Comparison of ENCODE assay signal across 11 cellular contexts in the genomic region with DNA sequence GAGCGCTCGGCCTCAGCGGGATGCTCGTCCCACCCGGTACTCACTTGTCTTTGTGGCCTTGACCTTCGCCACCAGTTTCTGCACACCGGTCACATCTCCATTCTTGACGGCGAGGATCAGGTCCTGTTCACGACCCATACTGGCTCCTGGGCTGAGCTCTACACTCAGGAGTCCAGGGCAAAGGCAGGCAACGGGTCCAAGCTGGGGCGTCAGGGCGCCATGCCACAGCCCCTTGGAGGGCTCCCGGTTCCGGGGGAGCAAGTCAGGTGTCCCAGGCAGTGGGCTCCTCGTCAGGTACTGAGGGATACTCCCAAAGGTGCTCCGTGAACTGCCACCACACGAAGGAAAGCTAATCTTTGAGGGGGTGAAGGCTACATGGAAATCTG. TPM values are rescaled to one million over a fixed set of nuclear protein-coding genes. Genes with fewer than 3 reads are reported as not detected.
DNase-seq lines count a peak whose midpoint lies in the region; ATAC-seq, FAIRE-seq and TF ChIP-seq lines count a peak whose summit lies in the region.
"Had no signal": no experiment of that assay in that cellular context is flagged by ENCODE, and none has a peak within 500 bp of the region (broad histone marks: within the 10 kb centered on the region; RNA-seq: fewer than 3 reads in every experiment).

No MANE protein-coding gene starts in this region.

- no peaks in the 10 kb centered on the region for H3K9me3 ChIP-seq in H9 (ENCODE audit: control insufficient read depth, low read depth, low read length)
- H3K9me3 ChIP-seq in HepG2 (ENCODE audit: low read length): no peaks in the 10 kb centered on the region
- no peaks in the 10 kb centered on the region for H3K9me3 ChIP-seq in stomach

- no peak for FAIRE-seq in HepG2 (lab: Jason Lieb, UNC)

- no peaks in the 10 kb centered on the region; the same call in 1 of the 2 replicates for H3K27me3 Mint-ChIP-seq in H9 (ENCODE audit: low read depth)

- H3K36me3 ChIP-seq in brain microvascular endothelial cell (replicated peaks) (no peaks in the 10 kb centered on the region), HepG2 (replicated peaks in 1 of 2; ENCODE audit: control insufficient read depth in 1 of 2, insufficient read depth in 2 of 2, low read length in 2 of 2) (peaks cover 2 to 4% of the 10 kb centered on the region in 2 experiments), stomach (peaks cover 0 to 9% (median 3%) of the 10 kb centered on the region in 4 donors)

- H3K4me3 ChIP-seq in brain microvascular endothelial cell (ENCODE audit: low read depth, low read length) (peak overlapping the region; percentile 15), HepG2 (replicated peaks in 1 of 3; ENCODE audit: insufficient read depth in 1 of 3, low read depth in 2 of 3, low read length in 3 of 3) (peak overlapping the region; percentile 68 to 93 (median 79); a peak in 4 of 6 replicates), stomach (peak overlapping the region; percentile 75 to 98 (median 90))

- H3K4me1 Mint-ChIP-seq in H9: peaks cover 17 to 25% of the 10 kb centered on the region in 2 experiments

- H2BK12ac ChIP-seq in H9 (ENCODE audit: insufficient read length, low read depth, low read length): no peak overlapping the region

- TF ChIP-seq POLR2A in HepG2 (IDR thresholded peaks at IDR 0.05; ENCODE audit: insufficient read depth in 1 of 2, low read depth in 2 of 2, low read length in 2 of 2) (no peak), stomach (IDR thresholded peaks at IDR 0.05) (no peak)

- H3K4ac ChIP-seq in H9 (ENCODE audit: low read depth, low read length): no peak overlapping the region

- no peaks in the 10 kb centered on the region; the same call in 1 of the 2 replicates for H3K79me2 ChIP-seq in H9 (ENCODE audit: insufficient read depth, low read length)
- H3K79me2 ChIP-seq in HepG2 (ENCODE audit: insufficient read depth, low read length): peaks cover 10% of the 10 kb centered on the region

- peaks cover 8% of the 10 kb centered on the region for H3K23me2 ChIP-seq in H9 (ENCODE audit: insufficient read length, low read depth, low read length, poor library complexity, severe bottlenecking)

- H3K27ac Mint-ChIP-seq in H9: no peak overlapping the region
- H3K27ac Mint-ChIP-seq: activated T-cell treated with anti-CD3 and anti-CD28 coated beads, Interleukin-2, amount 50 U/mL, for 72 hours had no signal

- H3K4me3 Mint-ChIP-seq in H9: peak overlapping the region; percentile 73 to 86

- H3K4me2 ChIP-seq in H9 (ENCODE audit: insufficient read depth, insufficient read length, low read length) (no peak overlapping the region), HepG2 (ENCODE audit: low read depth, low read length) (peak overlapping the region; percentile 91)

- H3K23ac ChIP-seq in H9 (ENCODE audit: insufficient read length, low read depth, low read length): no peak overlapping the region

- WGBS in H9 (ENCODE audit: extremely low coverage, insufficient read length, low lambda C conversion rate): no CpG with 5 or more reads among the region's 18 CpGs
- 72% methylated on average over 18 of the region's 18 CpGs for WGBS in HepG2 (ENCODE audit: low lambda C conversion rate)
- WGBS in stomach, 5 donors: 64 to 81% (median 74%) methylated on average over 18 of the region's 18 CpGs

- no peak for TF ChIP-seq EP300 in HepG2 (IDR thresholded peaks at IDR 0.05; ENCODE audit: low read depth in 2 of 2, low read length in 2 of 2)
- no peak for TF ChIP-seq EP300 in HepG2 (CRISPR knock-in tag; IDR thresholded peaks at IDR 0.05; ENCODE audit: borderline replicate concordance)
- TF ChIP-seq EP300 in stomach (IDR thresholded peaks at IDR 0.05): no peak

- in situ Hi-C loops in brain microvascular endothelial cell (cut with HindIII; ENCODE audit: low pct_ligation_motif_present, low sequenced_read_pairs) (no loop called here), HepG2 (cut with HindIII; ENCODE audit: extremely low pct_ligation_motif_present, low pct_unique_long_range_greater_than_20kb) (no loop called here)

- no peak overlapping the region for H2BK5ac ChIP-seq in H9 (ENCODE audit: insufficient read length, low read length)

- no peak overlapping the region for H2BK120ac ChIP-seq in H9 (ENCODE audit: low read depth, low read length, poor library complexity, severe bottlenecking)

- intact Hi-C loops in HepG2 (cut with micrococcal nuclease; ENCODE audit: unreplicated experiment) (loop anchor here (2.0 to 5.0 kb wide), 2 partner anchors 56 to 429 kb away; a partner anchor contains a TSS), stomach (cut with DNase I; ENCODE audit: low total_unique reads) (no loop called here)

- no peak overlapping the region for H3K18ac ChIP-seq in H9 (ENCODE audit: insufficient read length, low read depth, low read length)

- H2AFZ ChIP-seq in H9 (ENCODE audit: low read length) (no peak overlapping the region), HepG2 (ENCODE audit: low read length) (no peak overlapping the region)

- H2AK5ac ChIP-seq in H9 (ENCODE audit: insufficient read length, low read length): no peak overlapping the region

- H3K79me1 ChIP-seq in H9 (ENCODE audit: insufficient read depth, low read depth, low read length, poor library complexity, severe bottlenecking): no peaks in the 10 kb centered on the region

- BruUV-seq in HepG2 (replicated peaks; lab: Mats Ljungman, UMichigan): no TSS peak

- H3K27ac ChIP-seq in H9 (ENCODE audit: insufficient read length, low read depth, low read length) (no peak overlapping the region), brain microvascular endothelial cell (no peak overlapping the region), HepG2 (ENCODE audit: extremely low read length, insufficient read depth, low read length) (peak overlapping the region; percentile 9), stomach (peak overlapping the region; percentile 89 to 94 (median 92))

- TF ChIP-seq RAD21 in HepG2 (CRISPR knock-in tag; IDR thresholded peaks at IDR 0.05): no peak

- H3K56ac ChIP-seq in H9 (ENCODE audit: insufficient read length, low read depth, low read length): no peak overlapping the region

- no peak overlapping the region for H4K8ac ChIP-seq in H9 (replicated peaks; ENCODE audit: insufficient read length, low read depth, low read length)

- H4K91ac ChIP-seq in H9 (ENCODE audit: insufficient read length, low read depth, low read length): no peak overlapping the region

- H3K27me3 ChIP-seq in H9 (ENCODE audit: insufficient read depth, low read length) (no peaks in the 10 kb centered on the region), brain microvascular endothelial cell (replicated peaks) (no peaks in the 10 kb centered on the region), HepG2 (ENCODE audit: control insufficient read depth in 1 of 2, insufficient read depth in 2 of 2, low read length in 2 of 2) (no peaks in the 10 kb centered on the region; a peak in 1 of 5 replicates), stomach (peaks cover 0 to 9% (median 0%) of the 10 kb centered on the region in 3 donors)

- no peak overlapping the region for H4K5ac ChIP-seq in H9 (ENCODE audit: insufficient read length, low read depth, low read length)

- no peaks in the 10 kb centered on the region for H3K9me3 Mint-ChIP-seq in H9
- H3K9me3 Mint-ChIP-seq: activated T-cell treated with anti-CD3 and anti-CD28 coated beads, Interleukin-2, amount 50 U/mL, for 72 hours had no signal

- H2BK20ac ChIP-seq in H9 (ENCODE audit: low read depth, low read length, poor library complexity, severe bottlenecking): no peak overlapping the region

- no peak overlapping the region for H3K14ac ChIP-seq in H9 (ENCODE audit: insufficient read depth, low read length)

- H2BK15ac ChIP-seq in H9 (ENCODE audit: low read depth, low read length): no peak overlapping the region

- no peak overlapping the region for H3T11ph ChIP-seq in H9 (ENCODE audit: low read length)

- TF ChIP-seq CTCF in H9 (conservative IDR thresholded peaks at IDR 0.05) (no peak), brain microvascular endothelial cell (IDR thresholded peaks at IDR 0.05; ENCODE audit: low read depth, low read length, missing control alignments) (no peak), HepG2 (CRISPR knock-in tag; IDR thresholded peaks at IDR 0.05) (no peak), stomach (IDR thresholded peaks at IDR 0.05) (no peak)

- H3K9ac ChIP-seq in H9 (ENCODE audit: extremely low read depth, insufficient read length, low read length): no peak overlapping the region
- H3K9ac ChIP-seq in HepG2 (ENCODE audit: insufficient read depth, low read depth, low read length): peak overlapping the region; percentile 75; the same call in 1 of the 2 replicates

- peaks cover 12 to 43% (median 33%) of the 10 kb centered on the region in 3 experiments; a peak in 6 of 7 replicates for H3K36me3 Mint-ChIP-seq in H9 (ENCODE audit: insufficient read depth in 1 of 3, low read depth in 3 of 3)

- CTCF ChIA-PET in HepG2 (lab: Yijun Ruan, JAX; ENCODE audit: low intra/inter-chr PET ratio, low total read pairs): no interaction called here

- H3K4me1 ChIP-seq in H9 (ENCODE audit: insufficient read depth, low read length): no peaks in the 10 kb centered on the region; the same call in 1 of the 2 replicates
- peaks cover 68% of the 10 kb centered on the region for H3K4me1 ChIP-seq in HepG2 (ENCODE audit: insufficient read depth, low read length)
- peaks cover 64 to 94% (median 82%) of the 10 kb centered on the region in 4 donors for H3K4me1 ChIP-seq in stomach

- POLR2A ChIA-PET in HepG2 (lab: Yijun Ruan, JAX): interaction anchor here (1.0 to 1.3 kb wide), 2 partner anchors 35 to 55 kb away, joined by 5 read pairs; no protein-coding TSS in a partner anchor

- ATAC-seq in HepG2: no peak
- ATAC-seq: activated T-cell treated with anti-CD3 and anti-CD28 coated beads, Interleukin-2, amount 50 U/mL, for 72 hours had no signal

- no peak for DNase-seq in H9
- no peak for DNase-seq in brain microvascular endothelial cell
- no peak for DNase-seq in HepG2 (ENCODE audit: low spot score)
- no peak for DNase-seq in stomach
- no peak for DNase-seq in AG08395 (ENCODE audit: low spot score)
- DNase-seq in NCI-H226: no peak
- DNase-seq in AML-193 (lab: John Stamatoyannopoulos, UW): no peak
- no peak for DNase-seq in NCI-H1436 treated with DMSO at 0.1 percent for 48 hours (lab: John Stamatoyannopoulos, UW)
- DNase-seq: cortex of kidney, NCI-H510A had no signal

- no peaks in the 10 kb centered on the region for H4K20me1 ChIP-seq in H9 (ENCODE audit: control insufficient read depth, insufficient read depth, insufficient read length)
- peaks cover 10% of the 10 kb centered on the region; the same call in 1 of the 2 replicates for H4K20me1 ChIP-seq in HepG2 (ENCODE audit: insufficient read depth, low read length)

RNA-seq across cellular contexts. Expression of a gene that starts 1.7 kb away (rescaled TPM):
- total RNA-seq in H9 (2021) (35.2 and 37.0 TPM in 2 replicates), HepG2 (2016; rRNA removed; fragmentation: Illumina TruSeq; extraction: Trizol) (5.2 and 10.6 TPM in 2 replicates), stomach (10 to 100 TPM in 4 of 5 donors, 1 to 10 TPM in 1; 9.0 to 27.4 (median 15.6) TPM)
- 1.5 and 1.8 TPM in 2 replicates for total RNA-seq in HepG2 (2016; cell fraction: cytosol; rRNA removed; fragmentation: Illumina TruSeq; extraction: Trizol; ENCODE audit: low read depth)
- 4.9 and 7.5 TPM in 2 replicates for total RNA-seq in HepG2 (2016; cell fraction: insoluble cytoplasmic fraction; rRNA removed; fragmentation: Illumina TruSeq; extraction: Trizol)
- total RNA-seq in HepG2 (2016; cell fraction: membrane; rRNA removed; fragmentation: Illumina TruSeq; extraction: Trizol): 3.4 and 4.1 TPM in 2 replicates
- 6.8 and 8.0 TPM in 2 replicates for total RNA-seq in HepG2 (2016; cell fraction: nucleus; rRNA removed; fragmentation: Illumina TruSeq; extraction: Trizol)
- polyA plus RNA-seq in HepG2 (2011; rRNA removed) (6.8 and 7.8 TPM in 2 replicates), stomach (1 to 10 TPM; 5.4 to 9.3 (median 8.8) TPM)
- polyA plus RNA-seq in HepG2 (2011; cell fraction: cytosol; rRNA removed): 1.9 and 2.2 TPM in 2 replicates
- polyA plus RNA-seq in HepG2 (2011; cell fraction: nucleus; rRNA removed): 23.6 and 26.5 TPM in 2 replicates
- polyA plus RNA-seq in HepG2 (2012): 6.2 and 9.6 TPM in 2 replicates
- polyA plus RNA-seq in HepG2 (2016; cell fraction: cytosol; fragmentation: Illumina TruSeq; extraction: Trizol; ENCODE audit: low read depth): 0.61 and 0.68 TPM in 2 replicates
- 4.4 and 7.0 TPM in 2 replicates for polyA plus RNA-seq in HepG2 (2016; cell fraction: insoluble cytoplasmic fraction; fragmentation: Illumina TruSeq; extraction: Trizol; ENCODE audit: low read depth)
- polyA plus RNA-seq in HepG2 (2016; cell fraction: membrane; fragmentation: Illumina TruSeq; extraction: Trizol; ENCODE audit: low read depth): 1.6 and 1.8 TPM in 2 replicates
- polyA plus RNA-seq in HepG2 (2016; cell fraction: nucleus; fragmentation: Illumina TruSeq; extraction: Trizol; ENCODE audit: insufficient read depth, low read depth): 16.3 and 16.6 TPM in 2 replicates
- polyA minus RNA-seq in HepG2 (2011; rRNA and poly(A)+ RNA removed; ENCODE audit: low replicate concordance): 11.8 and 14.9 TPM in 2 replicates
- polyA minus RNA-seq in HepG2 (2011; cell fraction: cytosol; rRNA and poly(A)+ RNA removed): 4.9 and 5.0 TPM in 2 replicates
- 17.0 and 20.4 TPM in 2 replicates for polyA minus RNA-seq in HepG2 (2011; cell fraction: nucleus; rRNA and poly(A)+ RNA removed)

RNA-seq across cellular contexts. Expression of a gene that starts 2.7 kb away (rescaled TPM):
- total RNA-seq in H9 (2021) (44.5 and 45.5 TPM in 2 replicates), HepG2 (2016; rRNA removed; fragmentation: Illumina TruSeq; extraction: Trizol) (43.6 and 62.9 TPM in 2 replicates), stomach (100 to 1,000 TPM in 2 of 5 donors, 10 to 100 TPM in 3; 13.2 to 219 (median 48.1) TPM)
- 20.6 and 23.0 TPM in 2 replicates for total RNA-seq in HepG2 (2016; cell fraction: cytosol; rRNA removed; fragmentation: Illumina TruSeq; extraction: Trizol; ENCODE audit: low read depth)
- 44.0 and 64.1 TPM in 2 replicates for total RNA-seq in HepG2 (2016; cell fraction: insoluble cytoplasmic fraction; rRNA removed; fragmentation: Illumina TruSeq; extraction: Trizol)
- 44.5 and 45.0 TPM in 2 replicates for total RNA-seq in HepG2 (2016; cell fraction: membrane; rRNA removed; fragmentation: Illumina TruSeq; extraction: Trizol)
- total RNA-seq in HepG2 (2016; cell fraction: nucleus; rRNA removed; fragmentation: Illumina TruSeq; extraction: Trizol): 39.9 and 48.4 TPM in 2 replicates
- polyA plus RNA-seq in HepG2 (2011; rRNA removed) (63.3 and 64.4 TPM in 2 replicates), stomach (10 to 100 TPM; 20.8 to 49.7 (median 36.2) TPM)
- polyA plus RNA-seq in HepG2 (2011; cell fraction: cytosol; rRNA removed): 36.2 and 47.1 TPM in 2 replicates
- polyA plus RNA-seq in HepG2 (2011; cell fraction: nucleus; rRNA removed): 87.7 and 89.1 TPM in 2 replicates
- 22.1 and 34.4 TPM in 2 replicates for polyA plus RNA-seq in HepG2 (2012)
- 20.4 and 20.5 TPM in 2 replicates for polyA plus RNA-seq in HepG2 (2016; cell fraction: cytosol; fragmentation: Illumina TruSeq; extraction: Trizol; ENCODE audit: low read depth)
- polyA plus RNA-seq in HepG2 (2016; cell fraction: insoluble cytoplasmic fraction; fragmentation: Illumina TruSeq; extraction: Trizol; ENCODE audit: low read depth): 37.7 and 50.5 TPM in 2 replicates
- 30.9 and 35.9 TPM in 2 replicates for polyA plus RNA-seq in HepG2 (2016; cell fraction: membrane; fragmentation: Illumina TruSeq; extraction: Trizol; ENCODE audit: low read depth)
- 108 and 110 TPM in 2 replicates for polyA plus RNA-seq in HepG2 (2016; cell fraction: nucleus; fragmentation: Illumina TruSeq; extraction: Trizol; ENCODE audit: insufficient read depth, low read depth)
- 56.0 and 95.0 TPM in 2 replicates for polyA minus RNA-seq in HepG2 (2011; rRNA and poly(A)+ RNA removed; ENCODE audit: low replicate concordance)
- polyA minus RNA-seq in HepG2 (2011; cell fraction: cytosol; rRNA and poly(A)+ RNA removed): 11.3 and 14.0 TPM in 2 replicates
- polyA minus RNA-seq in HepG2 (2011; cell fraction: nucleus; rRNA and poly(A)+ RNA removed): 13.9 and 15.5 TPM in 2 replicates

RNA-seq across cellular contexts. Expression of a gene that starts 11.8 kb away (rescaled TPM):
- 85.9 and 90.4 TPM in 2 replicates for total RNA-seq in H9 (2021)
- 53.9 and 86.7 TPM in 2 replicates for total RNA-seq in HepG2 (2016; rRNA removed; fragmentation: Illumina TruSeq; extraction: Trizol)
- 27.2 and 32.8 TPM in 2 replicates for total RNA-seq in HepG2 (2016; cell fraction: cytosol; rRNA removed; fragmentation: Illumina TruSeq; extraction: Trizol; ENCODE audit: low read depth)
- total RNA-seq in HepG2 (2016; cell fraction: insoluble cytoplasmic fraction; rRNA removed; fragmentation: Illumina TruSeq; extraction: Trizol): 51.9 and 87.2 TPM in 2 replicates
- 45.8 and 50.7 TPM in 2 replicates for total RNA-seq in HepG2 (2016; cell fraction: membrane; rRNA removed; fragmentation: Illumina TruSeq; extraction: Trizol)
- 72.1 and 85.8 TPM in 2 replicates for total RNA-seq in HepG2 (2016; cell fraction: nucleus; rRNA removed; fragmentation: Illumina TruSeq; extraction: Trizol)
- polyA plus RNA-seq in HepG2 (2011; rRNA removed): 83.0 and 109 TPM in 2 replicates
- polyA plus RNA-seq in HepG2 (2011; cell fraction: cytosol; rRNA removed): 40.2 and 67.1 TPM in 2 replicates
- polyA plus RNA-seq in HepG2 (2011; cell fraction: nucleus; rRNA removed): 384 and 448 TPM in 2 replicates
- 33.3 and 59.5 TPM in 2 replicates for polyA plus RNA-seq in HepG2 (2012)
- 23.2 and 28.1 TPM in 2 replicates for polyA plus RNA-seq in HepG2 (2016; cell fraction: cytosol; fragmentation: Illumina TruSeq; extraction: Trizol; ENCODE audit: low read depth)
- polyA plus RNA-seq in HepG2 (2016; cell fraction: insoluble cytoplasmic fraction; fragmentation: Illumina TruSeq; extraction: Trizol; ENCODE audit: low read depth): 41.6 and 52.9 TPM in 2 replicates
- 32.5 and 33.0 TPM in 2 replicates for polyA plus RNA-seq in HepG2 (2016; cell fraction: membrane; fragmentation: Illumina TruSeq; extraction: Trizol; ENCODE audit: low read depth)
- polyA plus RNA-seq in HepG2 (2016; cell fraction: nucleus; fragmentation: Illumina TruSeq; extraction: Trizol; ENCODE audit: insufficient read depth, low read depth): 204 and 230 TPM in 2 replicates
- polyA minus RNA-seq in HepG2 (2011; rRNA and poly(A)+ RNA removed; ENCODE audit: low replicate concordance): 30.9 and 126 TPM in 2 replicates
- polyA minus RNA-seq in HepG2 (2011; cell fraction: cytosol; rRNA and poly(A)+ RNA removed): 30.6 and 31.7 TPM in 2 replicates
- 79.4 and 86.0 TPM in 2 replicates for polyA minus RNA-seq in HepG2 (2011; cell fraction: nucleus; rRNA and poly(A)+ RNA removed)
- 100 to 1,000 TPM in 4 of 5 donors, 10 to 100 TPM in 1; 72.3 to 565 (median 165) TPM for total RNA-seq in stomach
- 100 to 1,000 TPM; 144 to 199 (median 184) TPM for polyA plus RNA-seq in stomach

RNA-seq across cellular contexts. Expression of a gene that starts 57.2 kb away (rescaled TPM):
- total RNA-seq in H9 (2021) (61.4 and 67.9 TPM in 2 replicates), HepG2 (2016; rRNA removed; fragmentation: Illumina TruSeq; extraction: Trizol) (20.8 and 32.6 TPM in 2 replicates), stomach (100 to 1,000 TPM in 3 of 5 donors, 10 to 100 TPM in 2; 31.9 to 466 (median 128) TPM)
- 26.4 and 26.9 TPM in 2 replicates for total RNA-seq in HepG2 (2016; cell fraction: cytosol; rRNA removed; fragmentation: Illumina TruSeq; extraction: Trizol; ENCODE audit: low read depth)
- 17.2 and 32.1 TPM in 2 replicates for total RNA-seq in HepG2 (2016; cell fraction: insoluble cytoplasmic fraction; rRNA removed; fragmentation: Illumina TruSeq; extraction: Trizol)
- total RNA-seq in HepG2 (2016; cell fraction: membrane; rRNA removed; fragmentation: Illumina TruSeq; extraction: Trizol): 23.6 and 28.5 TPM in 2 replicates
- total RNA-seq in HepG2 (2016; cell fraction: nucleus; rRNA removed; fragmentation: Illumina TruSeq; extraction: Trizol): 32.2 and 37.2 TPM in 2 replicates
- polyA plus RNA-seq in HepG2 (2011; rRNA removed) (134 and 150 TPM in 2 replicates), stomach (10 to 100 TPM; 16.6 to 28.5 (median 20.5) TPM)
- 37.1 and 46.4 TPM in 2 replicates for polyA plus RNA-seq in HepG2 (2011; cell fraction: cytosol; rRNA removed)
- polyA plus RNA-seq in HepG2 (2011; cell fraction: nucleus; rRNA removed): 1,312 and 1,888 TPM in 2 replicates
- polyA plus RNA-seq in HepG2 (2012): 125 and 137 TPM in 2 replicates
- 5.0 and 5.4 TPM in 2 replicates for polyA plus RNA-seq in HepG2 (2016; cell fraction: cytosol; fragmentation: Illumina TruSeq; extraction: Trizol; ENCODE audit: low read depth)
- 15.7 and 19.0 TPM in 2 replicates for polyA plus RNA-seq in HepG2 (2016; cell fraction: insoluble cytoplasmic fraction; fragmentation: Illumina TruSeq; extraction: Trizol; ENCODE audit: low read depth)
- 16.7 and 22.4 TPM in 2 replicates for polyA plus RNA-seq in HepG2 (2016; cell fraction: membrane; fragmentation: Illumina TruSeq; extraction: Trizol; ENCODE audit: low read depth)
- polyA plus RNA-seq in HepG2 (2016; cell fraction: nucleus; fragmentation: Illumina TruSeq; extraction: Trizol; ENCODE audit: insufficient read depth, low read depth): 121 and 131 TPM in 2 replicates
- polyA minus RNA-seq in HepG2 (2011; rRNA and poly(A)+ RNA removed; ENCODE audit: low replicate concordance): 36.2 and 133 TPM in 2 replicates
- polyA minus RNA-seq in HepG2 (2011; cell fraction: cytosol; rRNA and poly(A)+ RNA removed): 52.6 and 54.1 TPM in 2 replicates
- 148 and 161 TPM in 2 replicates for polyA minus RNA-seq in HepG2 (2011; cell fraction: nucleus; rRNA and poly(A)+ RNA removed)

Comparison
In these comparisons a context has a peak if more than half of its experiments do, and no peak if none do; other contexts are left out.
1. H3K27ac ChIP-seq: peak in HepG2 (single experiment) and stomach (5 of 5); none in H9 (single experiment) and brain microvascular endothelial cell (single experiment).
2. H3K4me3 ChIP-seq: peak in every context shown above with its lines; median percentile 90 in stomach; 79 in HepG2; 15 in brain microvascular endothelial cell.